Comparison of ENCODE assay signal across 23 cellular contexts in genomic region chr13:59446391-59446790, GRCh38.
"Had no signal": no experiment of that assay in that cellular context is flagged by ENCODE, and none has a peak within 500 bp of the region (broad histone marks: within the 10 kb centered on the region; RNA-seq: fewer than 3 reads in every experiment).

No MANE protein-coding gene starts in this region.

- H3K4me3 ChIP-seq: left lung, neural progenitor cell, smooth muscle cell, transverse colon, upper lobe of right lung, uterus had no signal

- H3K27ac ChIP-seq: left lung, neural progenitor cell, parathyroid adenoma, transverse colon, upper lobe of right lung, uterus had no signal

- H3K36me3 ChIP-seq: left lung, neural progenitor cell, transverse colon, upper lobe of right lung, uterus had no signal

- H3K4me2 ChIP-seq: neural progenitor cell had no signal

- FAIRE-seq: endometrium, frontal cortex, kidney had no signal

- H3K9me3 Mint-ChIP-seq: effector memory CD8-positive, alpha-beta T cell; nephron; stimulated activated naive B cell treated with anti-CD40 and anti-IgM and Interleukin-4, amounts not matched to agents 10 μg/mL and 1 μg/mL and 100 μg/mL, for 72 hours; stimulated activated naive CD8-positive, alpha-beta T cell treated with anti-CD3 and anti-CD28 coated beads, Interleukin-15, Interleukin-2, amounts not matched to agents 100 ng/mL and 50 ng/mL, for 24 hours had no signal

- H3K9ac ChIP-seq: neural progenitor cell, parathyroid adenoma had no signal

- ATAC-seq: effector memory CD8-positive, alpha-beta T cell; left lung; naive thymus-derived CD4-positive, alpha-beta T cell; sciatic nerve; stimulated activated naive B cell treated with anti-CD40 and anti-IgM and Interleukin-4, amounts not matched to agents 10 μg/mL and 1 μg/mL and 100 μg/mL, for 72 hours; upper lobe of right lung had no signal

- H3K36me3 Mint-ChIP-seq: naive thymus-derived CD4-positive, alpha-beta T cell; neural progenitor cell; stimulated activated naive B cell treated with anti-CD40 and anti-IgM and Interleukin-4, amounts not matched to agents 10 μg/mL and 1 μg/mL and 100 μg/mL, for 72 hours had no signal

- H3K27me3 ChIP-seq: neural progenitor cell, transverse colon, upper lobe of right lung, uterus had no signal

- H3K27ac Mint-ChIP-seq: effector memory CD8-positive, alpha-beta T cell; naive thymus-derived CD4-positive, alpha-beta T cell; nephron; neural progenitor cell; progenitor cell of endocrine pancreas; stimulated activated naive B cell treated with anti-CD40 and anti-IgM and Interleukin-4, amounts not matched to agents 10 μg/mL and 1 μg/mL and 100 μg/mL, for 72 hours; stimulated activated naive CD8-positive, alpha-beta T cell treated with anti-CD3 and anti-CD28 coated beads, Interleukin-15, Interleukin-2, amounts not matched to agents 100 ng/mL and 50 ng/mL, for 24 hours had no signal

- H3K4me1 ChIP-seq: left lung, parathyroid adenoma, transverse colon, upper lobe of right lung, uterus had no signal

- H2AFZ ChIP-seq: neural progenitor cell, parathyroid adenoma had no signal

- H3K9me3 ChIP-seq: left lung, transverse colon, upper lobe of right lung, uterus had no signal

- DNase-seq: cortex of kidney; effector memory CD8-positive, alpha-beta T cell; head of caudate nucleus; kidney; left lung; mesenchymal stem cell; midbrain; naive thymus-derived CD4-positive, alpha-beta T cell; stimulated activated CD4-positive, alpha-beta T cell treated with anti-CD3 and anti-CD28 coated beads, Interleukin-2, amount 100 ng/mL, for 24 hours; stimulated activated CD4-positive, alpha-beta T cell treated with anti-CD3 and anti-CD28 coated beads, Interleukin-4, amount 100 ng/mL, for 4 hours; stimulated activated naive B cell treated with anti-CD40 and anti-IgM and Interleukin-4, amounts not matched to agents 10 μg/mL and 1 μg/mL and 100 μg/mL, for 72 hours; transverse colon; upper lobe of right lung; uterus had no signal

- H3K79me2 ChIP-seq: parathyroid adenoma had no signal

- H3K4me3 Mint-ChIP-seq: effector memory CD8-positive, alpha-beta T cell; naive thymus-derived CD4-positive, alpha-beta T cell; nephron; neural progenitor cell; stimulated activated naive B cell treated with anti-CD40 and anti-IgM and Interleukin-4, amounts not matched to agents 10 μg/mL and 1 μg/mL and 100 μg/mL, for 72 hours; stimulated activated naive CD8-positive, alpha-beta T cell treated with anti-CD3 and anti-CD28 coated beads, Interleukin-15, Interleukin-2, amounts not matched to agents 100 ng/mL and 50 ng/mL, for 24 hours had no signal
